ENCODE assay signal across 16 cellular contexts in genomic region chr6:33737267-33738026, GRCh38. TPM values are rescaled to one million over a fixed set of nuclear protein-coding genes. Genes with fewer than 3 reads are reported as not detected.
"Had no signal": no experiment of that assay in that cellular context is flagged by ENCODE, and none has a peak within 500 bp of the region (broad histone marks: within the 10 kb centered on the region; RNA-seq: fewer than 3 reads in every experiment).

No MANE protein-coding gene starts in this region.

- H3K4me3 Mint-ChIP-seq: activated CD4-positive, alpha-beta memory T cell treated with anti-CD3 and anti-CD28 coated beads, Interleukin-2, amount 10 ng/mL, durations not matched to agents 7 days and 5 days; activated CD4-positive, alpha-beta T cell treated with anti-CD3 and anti-CD28 coated beads for 36 hours; activated T-helper 1 cell treated with anti-CD3 and anti-CD28 coated beads, Interleukin-12 subunit alpha, Interleukin-12 subunit beta, Interleukin-2, Interleukin-4 antibody, amounts not matched to agents 30 ng/mL and 10 ng/mL and 1 ng/mL, durations not matched to agents 14 hours and 24 hours and 36 hours; dendritic cell treated with granulocyte-macrophage colony-stimulating factor and Interleukin-4, amounts not matched to agents 40 ng/mL and 50 ng/mL, for 4 days; nephron progenitor cell had no signal

- H3K27ac ChIP-seq: WERI-Rb-1 had no signal

- FAIRE-seq: urothelium cell line had no signal

- H3K36me3 ChIP-seq: WERI-Rb-1 had no signal

- ATAC-seq: activated CD4-positive, alpha-beta T cell treated with anti-CD3 and anti-CD28 coated beads for 36 hours; stimulated activated naive CD8-positive, alpha-beta T cell treated with anti-CD3 and anti-CD28 coated beads, Interleukin-15, Interleukin-2, amounts not matched to agents 100 U/mL and 50 U/mL, for 24 hours had no signal

- H3K27ac Mint-ChIP-seq: activated CD4-positive, alpha-beta memory T cell treated with anti-CD3 and anti-CD28 coated beads, Interleukin-2, amount 10 ng/mL, durations not matched to agents 7 days and 5 days; activated CD4-positive, alpha-beta T cell treated with anti-CD3 and anti-CD28 coated beads for 36 hours; activated T-helper 1 cell treated with anti-CD3 and anti-CD28 coated beads, Interleukin-12 subunit alpha, Interleukin-12 subunit beta, Interleukin-2, Interleukin-4 antibody, amounts not matched to agents 30 ng/mL and 10 ng/mL and 1 ng/mL, durations not matched to agents 14 hours and 24 hours and 36 hours; dendritic cell treated with granulocyte-macrophage colony-stimulating factor and Interleukin-4, amounts not matched to agents 40 ng/mL and 50 ng/mL, for 4 days; nephron progenitor cell had no signal

- H3K27me3 Mint-ChIP-seq: activated CD4-positive, alpha-beta T cell treated with anti-CD3 and anti-CD28 coated beads for 36 hours; dendritic cell treated with granulocyte-macrophage colony-stimulating factor and Interleukin-4, amounts not matched to agents 40 ng/mL and 50 ng/mL, for 4 days had no signal

- H3K4me1 Mint-ChIP-seq: activated CD4-positive, alpha-beta memory T cell treated with anti-CD3 and anti-CD28 coated beads, Interleukin-2, amount 10 ng/mL, durations not matched to agents 7 days and 5 days; activated CD4-positive, alpha-beta T cell treated with anti-CD3 and anti-CD28 coated beads for 36 hours had no signal

- DNase-seq: activated CD4-positive, alpha-beta memory T cell treated with anti-CD3 and anti-CD28 coated beads, Interleukin-2, amount 10 ng/mL, durations not matched to agents 7 days and 5 days; activated CD4-positive, alpha-beta T cell treated with anti-CD3 and anti-CD28 coated beads for 36 hours; activated CD8-positive, alpha-beta memory T cell treated with anti-CD3 and anti-CD28 coated beads, Interleukin-2, amount 50 U/mL, for 48 hours; activated naive CD4-positive, alpha-beta T cell treated with Interleukin-2 at 50 U/mL for 16 hours; central memory CD4-positive, alpha-beta T cell; erythroblast; mammary epithelial cell; nephron progenitor cell; stimulated activated CD4-positive, alpha-beta T cell treated with anti-CD3 and anti-CD28 coated beads, Interleukin-2, amount 100 ng/mL, for 48 hours; stimulated activated naive CD8-positive, alpha-beta T cell treated with anti-CD3 and anti-CD28 coated beads, Interleukin-15, Interleukin-2, amounts not matched to agents 100 U/mL and 50 U/mL, for 24 hours; T-helper 1 cell; WERI-Rb-1 had no signal

- H3K9me3 Mint-ChIP-seq: activated CD4-positive, alpha-beta memory T cell treated with anti-CD3 and anti-CD28 coated beads, Interleukin-2, amount 10 ng/mL, durations not matched to agents 7 days and 5 days; activated T-helper 1 cell treated with anti-CD3 and anti-CD28 coated beads, Interleukin-12 subunit alpha, Interleukin-12 subunit beta, Interleukin-2, Interleukin-4 antibody, amounts not matched to agents 30 ng/mL and 10 ng/mL and 1 ng/mL, durations not matched to agents 14 hours and 24 hours and 36 hours; dendritic cell treated with granulocyte-macrophage colony-stimulating factor and Interleukin-4, amounts not matched to agents 40 ng/mL and 50 ng/mL, for 4 days; nephron progenitor cell had no signal

RNA-seq across cellular contexts. Expression of gene IP6K3, which starts 9.3 kb away (rescaled TPM):
- total RNA-seq: activated CD4-positive, alpha-beta memory T cell treated with anti-CD3 and anti-CD28 coated beads, Interleukin-2, amount 10 ng/mL, durations not matched to agents 7 days and 5 days; activated CD4-positive, alpha-beta T cell treated with anti-CD3 and anti-CD28 coated beads for 36 hours; activated T-helper 1 cell treated with anti-CD3 and anti-CD28 coated beads, Interleukin-12 subunit alpha, Interleukin-12 subunit beta, Interleukin-2, Interleukin-4 antibody, amounts not matched to agents 30 ng/mL and 10 ng/mL and 1 ng/mL, durations not matched to agents 14 hours and 24 hours and 36 hours; temporal lobe had no signal
- polyA plus RNA-seq: mammary epithelial cell had no signal
